16 cellular contexts compared by ENCODE assay signal in genomic region chr13:106573855-106574254, GRCh38. TPM values are rescaled to one million over a fixed set of nuclear protein-coding genes. Genes with fewer than 3 reads are reported as not detected.
DNase-seq lines count a peak whose midpoint lies in the region; ATAC-seq and TF ChIP-seq lines count a peak whose summit lies in the region.
"Had no signal": no experiment of that assay in that cellular context is flagged by ENCODE, and none has a peak within 500 bp of the region (broad histone marks: within the 10 kb centered on the region; RNA-seq: fewer than 3 reads in every experiment).

No MANE protein-coding gene starts in this region.

- H3K4me1 Mint-ChIP-seq in Caco-2 (ENCODE audit: low read depth, unreplicated experiment), result no peaks in the 10 kb centered on the region
- peaks cover 0 to 13% (median 6%) of the 10 kb centered on the region in 3 donors for H3K4me1 Mint-ChIP-seq in CD8-positive, alpha-beta memory T cell

- H3K4me3 Mint-ChIP-seq in Caco-2 (ENCODE audit: unreplicated experiment), result no peak overlapping the region
- no peak overlapping the region for H3K4me3 Mint-ChIP-seq in CD8-positive, alpha-beta memory T cell
- H3K4me3 Mint-ChIP-seq: activated naive CD4-positive, alpha-beta T cell treated with anti-CD3 and anti-CD28 coated beads, Interleukin-2, amount 50 U/mL, for 24 hours; stimulated activated memory B cell treated with anti-CD40 and anti-IgM and Interleukin-4, amounts not matched to agents 10 μg/mL and 1 μg/mL and 100 μg/mL, for 72 hours; T-helper 17 cell had no signal

- H3K4me2 ChIP-seq in skeletal muscle satellite cell (ENCODE audit: low read length), result peak overlapping the region; percentile 74

- H3K27me3 ChIP-seq in Caco-2 (replicated peaks; ENCODE audit: control insufficient read depth, insufficient read depth, low read length) (no peaks in the 10 kb centered on the region), skeletal muscle satellite cell (ENCODE audit: control insufficient read depth, insufficient read depth, low read length) (no peaks in the 10 kb centered on the region)
- H3K27me3 ChIP-seq in CD8-positive, alpha-beta memory T cell (ENCODE audit: insufficient read depth, low read length, poor library complexity, severe bottlenecking), result no peaks in the 10 kb centered on the region

- H3K36me3 ChIP-seq in Caco-2 (ENCODE audit: control insufficient read depth, insufficient read depth, low read length) (no peaks in the 10 kb centered on the region), skeletal muscle satellite cell (ENCODE audit: insufficient read depth, low read length) (no peaks in the 10 kb centered on the region)
- no peaks in the 10 kb centered on the region for H3K36me3 ChIP-seq in CD8-positive, alpha-beta memory T cell (ENCODE audit: insufficient read depth, low read length)

- H3K9ac ChIP-seq in skeletal muscle satellite cell (ENCODE audit: low read depth, low read length), result peak overlapping the region; percentile 51

- H3K27me3 Mint-ChIP-seq in Caco-2 (ENCODE audit: insufficient read depth, unreplicated experiment), result no peaks in the 10 kb centered on the region
- no peaks in the 10 kb centered on the region for H3K27me3 Mint-ChIP-seq in CD8-positive, alpha-beta memory T cell
- H3K27me3 Mint-ChIP-seq: activated naive CD4-positive, alpha-beta T cell treated with anti-CD3 and anti-CD28 coated beads, Interleukin-2, amount 50 U/mL, for 24 hours; stimulated activated memory B cell treated with anti-CD40 and anti-IgM and Interleukin-4, amounts not matched to agents 10 μg/mL and 1 μg/mL and 100 μg/mL, for 72 hours; T-helper 17 cell had no signal

- H3K27ac ChIP-seq in cingulate gyrus (ENCODE audit: low read depth, low read length), result peak overlapping the region; percentile 84
- H3K27ac ChIP-seq in CD8-positive, alpha-beta memory T cell (ENCODE audit: low read depth, low read length), result no peak overlapping the region

- H3K9me3 Mint-ChIP-seq in Caco-2 (ENCODE audit: unreplicated experiment), result peaks cover 27% of the 10 kb centered on the region
- no peaks in the 10 kb centered on the region for H3K9me3 Mint-ChIP-seq in CD8-positive, alpha-beta memory T cell
- H3K9me3 Mint-ChIP-seq: activated naive CD4-positive, alpha-beta T cell treated with anti-CD3 and anti-CD28 coated beads, Interleukin-2, amount 50 U/mL, for 24 hours; stimulated activated memory B cell treated with anti-CD40 and anti-IgM and Interleukin-4, amounts not matched to agents 10 μg/mL and 1 μg/mL and 100 μg/mL, for 72 hours had no signal

- intact Hi-C loops in Caco-2 (cut with micrococcal nuclease; ENCODE audit: unreplicated experiment), result no loop called here
- intact Hi-C loops in left cardiac atrium (cut with DNase I), result no loop called here

- BruUV-seq in Caco-2 (replicated peaks; lab: Mats Ljungman, UMichigan), result no TSS peak

- H3K27ac Mint-ChIP-seq in Caco-2 (ENCODE audit: unreplicated experiment), result peak overlapping the region; percentile 7
- H3K27ac Mint-ChIP-seq in CD8-positive, alpha-beta memory T cell, result no peak overlapping the region
- H3K27ac Mint-ChIP-seq: activated naive CD4-positive, alpha-beta T cell treated with anti-CD3 and anti-CD28 coated beads, Interleukin-2, amount 50 U/mL, for 24 hours; stimulated activated memory B cell treated with anti-CD40 and anti-IgM and Interleukin-4, amounts not matched to agents 10 μg/mL and 1 μg/mL and 100 μg/mL, for 72 hours; T-helper 17 cell had no signal

- peaks cover 5% of the 10 kb centered on the region for H3K36me3 Mint-ChIP-seq in Caco-2 (ENCODE audit: insufficient read depth, unreplicated experiment)
- peaks cover 0 to 17% (median 5%) of the 10 kb centered on the region in 3 donors for H3K36me3 Mint-ChIP-seq in CD8-positive, alpha-beta memory T cell

- no peak for TF ChIP-seq CTCF in Caco-2 (IDR thresholded peaks at IDR 0.05; ENCODE audit: insufficient read depth in 1 of 2, low read depth in 1 of 2, low read length in 1 of 2, severe bottlenecking in 1 of 2, unreplicated experiment in 1 of 2)

- DNase-seq in Caco-2 (no peak), left cardiac atrium (peak; percentile 40), DMS79 (lab: John Stamatoyannopoulos, UW) (no peak), NCI-H187 treated with DMSO at 0.1 percent for 48 hours (lab: John Stamatoyannopoulos, UW) (no peak)
- no peak for DNase-seq in CD8-positive, alpha-beta memory T cell
- no peak for DNase-seq in stimulated activated CD4-positive, alpha-beta T cell treated with anti-CD3 and anti-CD28 coated beads, Interleukin-2, amount 100 ng/mL, for 48 hours
- DNase-seq: activated CD8-positive, alpha-beta memory T cell treated with anti-CD3 and anti-CD28 coated beads, Interleukin-2, amount 50 U/mL, for 48 hours; Calu3; Kasumi-1; NCI-H2029; T-helper 17 cell had no signal

- ATAC-seq in left cardiac atrium, result peak; percentile 31 to 60
- ATAC-seq: HCT116; stimulated activated memory B cell treated with anti-CD40 and anti-IgM and Interleukin-4, amounts not matched to agents 10 μg/mL and 1 μg/mL and 100 μg/mL, for 72 hours; T-helper 17 cell had no signal

- POLR2A ChIA-PET in Caco-2 (lab: Charles Lee), result no interaction called here
- POLR2A ChIA-PET in CD8-positive, alpha-beta memory T cell (lab: Charles Lee), result interaction anchor here (0.5 kb wide), 1 partner anchor 75 kb away, joined by 3 read pairs; no protein-coding TSS in a partner anchor

- CTCF ChIA-PET in Caco-2 (lab: Charles Lee), result no interaction called here
- CTCF ChIA-PET in CD8-positive, alpha-beta memory T cell (lab: Charles Lee), result interaction anchor here (1.7 kb wide), 1 partner anchor 38 kb away, joined by 3 read pairs; the partner anchor contains the start of gene EFNB2

- H3K9me3 ChIP-seq in Caco-2, result no peaks in the 10 kb centered on the region
- H3K9me3 ChIP-seq in skeletal muscle satellite cell (replicated peaks; ENCODE audit: low read length), result no peaks in the 10 kb centered on the region
- H3K9me3 ChIP-seq in CD8-positive, alpha-beta memory T cell (ENCODE audit: low read length), result no peaks in the 10 kb centered on the region

- H3K4me3 ChIP-seq in Caco-2 (ENCODE audit: low read depth, low read length) (no peak overlapping the region), skeletal muscle satellite cell (ENCODE audit: low read length) (peak overlapping the region; percentile 42)
- no peak overlapping the region for H3K4me3 ChIP-seq in CD8-positive, alpha-beta memory T cell (ENCODE audit: low read length)

- H3K4me1 ChIP-seq in Caco-2 (peaks cover 13% of the 10 kb centered on the region), skeletal muscle satellite cell (ENCODE audit: control insufficient read depth, insufficient read depth, low read length) (peaks cover 14% of the 10 kb centered on the region)
- peaks cover 6% of the 10 kb centered on the region for H3K4me1 ChIP-seq in CD8-positive, alpha-beta memory T cell (ENCODE audit: insufficient read depth, low read length)

RNA-seq across cellular contexts. Expression of gene ARGLU1, which starts 5.9 kb away (rescaled TPM):
- total RNA-seq in Caco-2 (2022) (127 and 137 TPM in 2 replicates), left cardiac atrium (10 to 100 TPM; 35.4 to 39.0 TPM)
- total RNA-seq in skeletal muscle satellite cell (2012; rRNA removed), result 25.3 and 36.0 TPM in 2 replicates
- total RNA-seq in CD8-positive, alpha-beta memory T cell, result 10 to 100 TPM; 85.8 to 89.0 TPM
- 39.2 TPM for polyA plus RNA-seq in CD8-positive, alpha-beta memory T cell

RNA-seq across cellular contexts. Expression of gene EFNB2, which starts 38.4 kb away (rescaled TPM):
- total RNA-seq in Caco-2 (2022) (68.0 and 80.4 TPM in 2 replicates), left cardiac atrium (10 to 100 TPM in 1 of 2 donors, 1 to 10 TPM in 1; 9.5 to 14.8 TPM)
- total RNA-seq in skeletal muscle satellite cell (2012; rRNA removed), result 4.6 and 6.1 TPM in 2 replicates
- under 1 TPM; 0.11 to 0.22 TPM for total RNA-seq in CD8-positive, alpha-beta memory T cell
- 0.05 TPM for polyA plus RNA-seq in CD8-positive, alpha-beta memory T cell

Comparison
In these comparisons a context has a peak if more than half of its experiments do, and no peak if none do; other contexts are left out.
1. RNA of gene EFNB2, which starts 38.4 kb away (total RNA-seq): 68.0 to 80.4 TPM in Caco-2 and 9.5 to 14.8 TPM in left cardiac atrium; 0.11 to 0.22 TPM in CD8-positive, alpha-beta memory T cell; every median in the first group is over 4 times any median in the second.